Comparison of ENCODE assay signal across 2 cellular contexts in the genomic region with DNA sequence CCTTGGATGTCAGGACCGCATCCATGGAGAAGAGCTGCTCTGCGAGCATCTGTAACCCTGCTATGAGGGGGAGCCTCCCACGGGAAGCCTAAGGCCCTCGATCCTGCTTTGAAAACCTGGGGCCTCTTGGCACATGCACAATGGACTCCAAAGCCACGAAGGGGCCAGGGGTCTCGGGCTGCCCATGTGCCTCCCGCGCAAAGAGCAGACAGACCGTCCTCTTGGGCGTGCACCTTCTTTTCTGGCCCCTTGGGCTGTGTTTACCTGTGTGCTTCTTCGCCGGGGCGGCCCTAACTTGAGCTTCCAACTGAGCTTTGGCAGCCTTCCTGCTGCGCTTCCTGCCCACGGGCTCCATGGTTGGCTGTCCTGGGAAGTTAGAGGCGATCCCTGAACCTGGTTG. TPM values are rescaled to one million over a fixed set of nuclear protein-coding genes. Genes with fewer than 3 reads are reported as not detected.
"Had no signal": no experiment of that assay in that cellular context is flagged by ENCODE, and none has a peak within 500 bp of the region (broad histone marks: within the 10 kb centered on the region; RNA-seq: fewer than 3 reads in every experiment).

No MANE protein-coding gene starts in this region.

RNA-seq across cellular contexts. Expression of gene FAM9A, which starts 2.5 kb away (rescaled TPM):
- total RNA-seq: G401, GM12878 had no signal
- polyA plus RNA-seq: GM12878 had no signal
